11 cellular contexts compared by ENCODE assay signal in genomic region chr5:143791848-143792701, GRCh38. TPM values are rescaled to one million over a fixed set of nuclear protein-coding genes. Genes with fewer than 3 reads are reported as not detected.
DNase-seq lines count a peak whose midpoint lies in the region; ATAC-seq and TF ChIP-seq lines count a peak whose summit lies in the region.
"Had no signal": no experiment of that assay in that cellular context is flagged by ENCODE, and none has a peak within 500 bp of the region (broad histone marks: within the 10 kb centered on the region; RNA-seq: fewer than 3 reads in every experiment).

No MANE protein-coding gene starts in this region.

- ATAC-seq in GM19397 (IDR thresholded peaks at IDR 0.05; ENCODE audit: unreplicated experiment), result peak; percentile 54

- no peak overlapping the region for H3K9ac ChIP-seq in Karpas-422 (ENCODE audit: low read length)
- no peak overlapping the region for H3K9ac ChIP-seq in trophoblast cell (ENCODE audit: low read length)

- H2AFZ ChIP-seq in Karpas-422 (ENCODE audit: low read length) (peak overlapping the region; percentile 36; the same call in 1 of the 2 replicates), trophoblast cell (ENCODE audit: insufficient read depth, low read length, poor library complexity) (no peak overlapping the region)

- H2AK5ac ChIP-seq in trophoblast cell (ENCODE audit: low read length), result no peak overlapping the region

- H3K9me3 ChIP-seq in Karpas-422 (ENCODE audit: low read length) (no peaks in the 10 kb centered on the region), trophoblast cell (ENCODE audit: insufficient read depth, low read depth, low read length) (no peaks in the 10 kb centered on the region)

- H3K27ac Mint-ChIP-seq in type B pancreatic cell, result no peak overlapping the region
- H3K27ac Mint-ChIP-seq: activated naive CD8-positive, alpha-beta T cell had no signal

- no peak overlapping the region for H4K8ac ChIP-seq in trophoblast cell (ENCODE audit: low read depth, low read length)

- H3K14ac ChIP-seq in trophoblast cell (ENCODE audit: low read length), result no peak overlapping the region

- H3K79me1 ChIP-seq in trophoblast cell (ENCODE audit: low read length), result no peaks in the 10 kb centered on the region

- H3K4me2 ChIP-seq in Karpas-422 (ENCODE audit: low read depth, low read length, poor library complexity, severe bottlenecking), result peak overlapping the region; percentile 16
- no peak overlapping the region for H3K4me2 ChIP-seq in trophoblast cell (ENCODE audit: low read length)

- H3K79me2 ChIP-seq in Karpas-422 (ENCODE audit: low read length), result no peaks in the 10 kb centered on the region
- no peaks in the 10 kb centered on the region for H3K79me2 ChIP-seq in trophoblast cell (ENCODE audit: control insufficient read depth, insufficient read depth, low read length, poor library complexity)

- H3K4me1 Mint-ChIP-seq in type B pancreatic cell (ENCODE audit: unreplicated experiment), result peaks cover 31% of the 10 kb centered on the region

- H3K4me3 ChIP-seq in Karpas-422 (ENCODE audit: low read length) (no peak overlapping the region), choroid plexus epithelial cell (ENCODE audit: low read depth, low read length) (no peak overlapping the region), trophoblast cell (ENCODE audit: low read depth, low read length) (no peak overlapping the region)

- no peak overlapping the region for H3K4me3 Mint-ChIP-seq in type B pancreatic cell
- H3K4me3 Mint-ChIP-seq: activated naive CD8-positive, alpha-beta T cell had no signal

- H3K9me2 ChIP-seq in Karpas-422 (replicated peaks; ENCODE audit: insufficient read depth, low read length), result no peaks in the 10 kb centered on the region

- no peaks in the 10 kb centered on the region for H3K36me3 ChIP-seq in Karpas-422 (ENCODE audit: insufficient read depth, low read length)
- no peaks in the 10 kb centered on the region for H3K36me3 ChIP-seq in trophoblast cell (ENCODE audit: control insufficient read depth in 1 of 2, insufficient read depth in 2 of 2, low read length in 2 of 2)

- H2BK5ac ChIP-seq in trophoblast cell (ENCODE audit: low read depth, low read length, poor library complexity), result no peak overlapping the region

- no peak overlapping the region for H4K91ac ChIP-seq in trophoblast cell (ENCODE audit: low read depth, low read length)

- no peak overlapping the region for H4K12ac ChIP-seq in trophoblast cell (ENCODE audit: low read depth, low read length)

- H3K27ac ChIP-seq in Karpas-422 (ENCODE audit: low read length) (no peak overlapping the region), trophoblast cell (ENCODE audit: low read depth, low read length) (no peak overlapping the region)

- H3K4me1 ChIP-seq in Karpas-422 (ENCODE audit: low read length), result peaks cover 12% of the 10 kb centered on the region
- no peaks in the 10 kb centered on the region for H3K4me1 ChIP-seq in trophoblast cell (ENCODE audit: control insufficient read depth in 1 of 2, insufficient read depth in 2 of 2, low read length in 2 of 2)

- H3K9me3 Mint-ChIP-seq in type B pancreatic cell, result no peaks in the 10 kb centered on the region

- no peak overlapping the region for H2BK12ac ChIP-seq in trophoblast cell (ENCODE audit: low read length)

- no peak overlapping the region for H3K23ac ChIP-seq in trophoblast cell (ENCODE audit: low read length)

- H3K36me3 Mint-ChIP-seq in type B pancreatic cell, result no peaks in the 10 kb centered on the region
- H3K36me3 Mint-ChIP-seq: activated naive CD8-positive, alpha-beta T cell had no signal

- H3K27me3 ChIP-seq in Karpas-422 (ENCODE audit: low read length) (no peaks in the 10 kb centered on the region), trophoblast cell (ENCODE audit: insufficient read depth, low read length) (no peaks in the 10 kb centered on the region)

- no peak overlapping the region for H2BK120ac ChIP-seq in trophoblast cell (ENCODE audit: insufficient read depth, low read length, poor library complexity)

- peaks cover 2% of the 10 kb centered on the region for H3K27me3 Mint-ChIP-seq in type B pancreatic cell

- no peaks in the 10 kb centered on the region for H4K20me1 ChIP-seq in Karpas-422 (ENCODE audit: insufficient read depth, low read depth, low read length)

- H3K4ac ChIP-seq in trophoblast cell (ENCODE audit: low read depth, low read length), result no peak overlapping the region

- no CpG with 5 or more reads among the region's 10 CpGs for WGBS in trophoblast cell (ENCODE audit: extremely low coverage, insufficient coverage, insufficient read length)

- DNase-seq in CD1c-positive myeloid dendritic cell (ENCODE audit: extremely low spot score) (peak; percentile 16), Karpas-422 (no peak), choroid plexus epithelial cell (ENCODE audit: low read depth) (peak; percentile 50), type B pancreatic cell (ENCODE audit: extremely low spot score, unreplicated experiment) (no peak), trophoblast cell (no peak), NK-92 (lab: John Stamatoyannopoulos, UW; ENCODE audit: unreplicated experiment) (no peak)
- DNase-seq in central memory CD4-positive, alpha-beta T cell, result no peak
- DNase-seq: NCI-H1048; stimulated activated CD4-positive, alpha-beta T cell treated with anti-CD3 and anti-CD28 coated beads, Interleukin-1b, Interleukin-23, amount 100 ng/mL, for 48 hours had no signal

- H3K18ac ChIP-seq in trophoblast cell (ENCODE audit: low read length), result no peak overlapping the region

- TF ChIP-seq CTCF in choroid plexus epithelial cell (conservative IDR thresholded peaks at IDR 0.05; ENCODE audit: low read depth, low read length) (no peak), type B pancreatic cell (conservative IDR thresholded peaks at IDR 0.05) (no peak)

RNA-seq across cellular contexts. Expression of gene HMHB1, which starts 19.9 kb away (rescaled TPM):
- total RNA-seq in Karpas-422 (2014; rRNA removed; shearing (Covaris generic); ENCODE audit: low replicate concordance), result not detected in 2 replicates
- not detected in 2 replicates for total RNA-seq in type B pancreatic cell (ENCODE audit: low replicate concordance)
- not detected in 2 replicates for polyA plus RNA-seq in trophoblast cell (2013)

Comparison
In these comparisons a context has a peak if more than half of its experiments do, and no peak if none do; other contexts are left out.
1. DNase-seq: peak in CD1c-positive myeloid dendritic cell (single experiment) and choroid plexus epithelial cell (single experiment); none in Karpas-422 (single experiment), central memory CD4-positive, alpha-beta T cell (single experiment), type B pancreatic cell (single experiment), trophoblast cell (0 of 2) and NK-92 (single experiment).